ENCODE assay signal across 21 cellular contexts in genomic region chr15:31309893-31310606, GRCh38. TPM values are rescaled to one million over a fixed set of nuclear protein-coding genes. Genes with fewer than 3 reads are reported as not detected.
A peak's percentile ranks its signal among the peaks of the same experiment; 100 is the strongest.
DNase-seq lines count a peak whose midpoint lies in the region; ATAC-seq and TF ChIP-seq lines count a peak whose summit lies in the region.
"Had no signal": no experiment of that assay in that cellular context is flagged by ENCODE, and none has a peak within 500 bp of the region (broad histone marks: within the 10 kb centered on the region; RNA-seq: fewer than 3 reads in every experiment).

No MANE protein-coding gene starts in this region.

- H3K9ac ChIP-seq in mammary epithelial cell (ENCODE audit: insufficient read depth, low read length) = no peak overlapping the region

- dilution Hi-C loops in mammary epithelial cell (cut with HindIII; ENCODE audit: low sequenced_read_pairs) = no loop called here

- CTCF ChIA-PET in mammary epithelial cell (lab: Charles Lee; ENCODE audit: low non-redundant PET) = no interaction called here

- H3K27ac ChIP-seq in breast epithelium (no peak overlapping the region), mammary epithelial cell (ENCODE audit: insufficient read depth, low read depth, low read length) (no peak overlapping the region), cingulate gyrus (ENCODE audit: low read depth, low read length) (peak overlapping the region; percentile 19), vagina (no peak overlapping the region)

- H4K20me1 ChIP-seq in mammary epithelial cell (ENCODE audit: insufficient read depth, low read length) = no peaks in the 10 kb centered on the region

- BruUV-seq in mammary epithelial cell (replicated peaks; lab: Mats Ljungman, UMichigan) = no TSS peak

- in situ Hi-C loops in mammary epithelial cell (cut with MboI; ENCODE audit: low sequenced_read_pairs in 2 of 2) = no loop called here

- no peaks in the 10 kb centered on the region for H3K79me2 ChIP-seq in mammary epithelial cell (ENCODE audit: insufficient read depth, low read length)

- H3K27me3 ChIP-seq in breast epithelium (peaks cover 0 to 10% of the 10 kb centered on the region in 2 donors), mammary epithelial cell (ENCODE audit: insufficient read depth, low read length) (peaks cover 2% of the 10 kb centered on the region), vagina (no peaks in the 10 kb centered on the region)

- no peak for TF ChIP-seq CTCF in breast epithelium (IDR thresholded peaks at IDR 0.05)
- no peak for TF ChIP-seq CTCF in mammary epithelial cell (conservative IDR thresholded peaks at IDR 0.05 in 1 of 2, IDR thresholded peaks at IDR 0.05 in 1 of 2; ENCODE audit: extremely low read depth in 1 of 2, insufficient read depth in 1 of 2, low read depth in 1 of 2, low read length in 2 of 2)
- no peak for TF ChIP-seq CTCF in vagina (IDR thresholded peaks at IDR 0.05)

- intact Hi-C loops in breast epithelium (cut with DNase I; ENCODE audit: low total_unique reads) = no loop called here
- intact Hi-C loops in mammary epithelial cell (cut with micrococcal nuclease) = no loop called here
- intact Hi-C loops in vagina (cut with DNase I) = no loop called here

- no peak for TF ChIP-seq POLR2A in breast epithelium (IDR thresholded peaks at IDR 0.05)
- no peak for TF ChIP-seq POLR2A in vagina (IDR thresholded peaks at IDR 0.05)

- no peaks in the 10 kb centered on the region for H3K4me1 ChIP-seq in breast epithelium
- no peaks in the 10 kb centered on the region for H3K4me1 ChIP-seq in mammary epithelial cell (ENCODE audit: insufficient read depth, low read length)
- H3K4me1 ChIP-seq in vagina = peaks cover 5% of the 10 kb centered on the region

- ATAC-seq in esophagus mucosa = no peak
- ATAC-seq: HepG2, Panc1, Right ventricle myocardium inferior had no signal

- no peaks in the 10 kb centered on the region for H3K36me3 ChIP-seq in breast epithelium
- no peaks in the 10 kb centered on the region for H3K36me3 ChIP-seq in mammary epithelial cell (ENCODE audit: insufficient read depth, low read length)
- no peaks in the 10 kb centered on the region for H3K36me3 ChIP-seq in vagina

- H3K4me3 ChIP-seq in breast epithelium = no peak overlapping the region
- H3K4me3 ChIP-seq in mammary epithelial cell (replicated peaks in 1 of 3; ENCODE audit: insufficient read depth in 1 of 3, low read depth in 2 of 3, low read length in 3 of 3) = no peak overlapping the region
- no peak overlapping the region for H3K4me3 ChIP-seq in vagina

- H3K4me2 ChIP-seq in mammary epithelial cell (ENCODE audit: insufficient read depth, low read depth, low read length) = no peak overlapping the region

- no peak overlapping the region for H2AFZ ChIP-seq in mammary epithelial cell (ENCODE audit: low read depth, low read length)

- 86% methylated on average over 6 of the region's 9 CpGs for WGBS in mammary epithelial cell (ENCODE audit: low coverage, missing lambda C conversion rate)

- DNase-seq in breast epithelium (ENCODE audit: low spot score in 2 of 2) (peak; percentile 3 to 19), mammary epithelial cell (no peak), mucosa of gallbladder (ENCODE audit: low spot score) (peak; percentile 2), vagina (ENCODE audit: extremely low spot score in 2 of 2) (peak; percentile 80 to 82), pons (ENCODE audit: low spot score) (no peak), midbrain (lab: John Stamatoyannopoulos, UW) (no peak)
- DNase-seq: AML-193; CD8-positive, alpha-beta memory T cell; H9; Karpas-422; MM.1S; NCI-H1105; NCI-H187 treated with DMSO at 0.1 percent for 48 hours; NCI-H2171; NCI-H446 treated with DMSO at 0.1 percent for 48 hours; NCI-H774 had no signal

- H3K9me3 ChIP-seq in breast epithelium (peaks cover 0 to 11% of the 10 kb centered on the region in 2 donors), mammary epithelial cell (replicated peaks; ENCODE audit: insufficient read depth, low read length) (peaks cover 5% of the 10 kb centered on the region), vagina (peaks cover 7% of the 10 kb centered on the region)

RNA-seq across cellular contexts. Expression of gene KLF13, which starts 16.6 kb away (rescaled TPM):
- total RNA-seq in breast epithelium (10 to 100 TPM; 26.3 to 52.2 (median 28.2) TPM), mammary epithelial cell (10 to 100 TPM; 49.8 to 62.3 TPM), mucosa of gallbladder (86.0 TPM), vagina (30.9 TPM), esophagus mucosa (42.7 TPM)
- 25.1 TPM for polyA plus RNA-seq in mammary epithelial cell
- 40.5 TPM for polyA minus RNA-seq in mammary epithelial cell

Comparison
In these comparisons a context has a peak if more than half of its experiments do, and no peak if none do; other contexts are left out.
1. DNase-seq: peak in breast epithelium (2 of 2), mucosa of gallbladder (single experiment) and vagina (2 of 2); none in mammary epithelial cell (single experiment), pons (single experiment) and midbrain (single experiment).